In genomic region chrX:53422915-53423268, GRCh38 we compare ENCODE assay signal across 8 cellular contexts. TPM values are rescaled to one million over a fixed set of nuclear protein-coding genes. Genes with fewer than 3 reads are reported as not detected.
DNase-seq lines count a peak whose midpoint lies in the region; ATAC-seq, FAIRE-seq and TF ChIP-seq lines count a peak whose summit lies in the region.

No MANE protein-coding gene starts in this region.

- no peaks in the 10 kb centered on the region for H3K9me3 ChIP-seq in MG63

- no peaks in the 10 kb centered on the region for H3K27me3 Mint-ChIP-seq in naive thymus-derived CD8-positive, alpha-beta T cell

- H3K4me1 Mint-ChIP-seq in naive thymus-derived CD8-positive, alpha-beta T cell: peaks cover 9 to 32% (median 29%) of the 10 kb centered on the region in 4 donors

- H3K36me3 Mint-ChIP-seq in naive thymus-derived CD8-positive, alpha-beta T cell: peaks cover 0 to 10% (median 0%) of the 10 kb centered on the region in 3 donors

- H3K36me3 ChIP-seq in BJ (ENCODE audit: control insufficient read depth, insufficient read depth, low read length): no peaks in the 10 kb centered on the region
- H3K36me3 ChIP-seq in MG63: peaks cover 6% of the 10 kb centered on the region

- peak overlapping the region; percentile 88 to 100 (median 99) for H3K27ac Mint-ChIP-seq in naive thymus-derived CD8-positive, alpha-beta T cell

- FAIRE-seq in H54 (lab: Jason Lieb, UNC): no peak

- no peak for TF ChIP-seq POLR2A in H54 (IDR thresholded peaks at IDR 0.05; ENCODE audit: low read depth, low read length)

- no peaks in the 10 kb centered on the region for H3K9me3 Mint-ChIP-seq in naive thymus-derived CD8-positive, alpha-beta T cell

- no peak for TF ChIP-seq CTCF in BJ (IDR thresholded peaks at IDR 0.05; ENCODE audit: insufficient read depth, low read depth, low read length)

- ATAC-seq in naive thymus-derived CD8-positive, alpha-beta T cell: no peak
- ATAC-seq in GM19463 (IDR thresholded peaks at IDR 0.05; ENCODE audit: unreplicated experiment): no peak

- H3K4me3 ChIP-seq in BJ (ENCODE audit: low read depth, low read length) (peak overlapping the region; percentile 65), MG63 (peak overlapping the region; percentile 68)

- CTCF ChIA-PET in BJ (lab: Yijun Ruan, JAX): interaction anchor here (0.7 to 1.5 kb wide), 3 partner anchors 14 to 110 kb away, joined by 3 read pairs; no protein-coding TSS in a partner anchor

- H3K4me3 Mint-ChIP-seq in naive thymus-derived CD8-positive, alpha-beta T cell: peak overlapping the region; percentile 87 to 98 (median 94)

- intact Hi-C loops in posterior vena cava (cut with DNase I): no loop called here

- H3K27me3 ChIP-seq in BJ (ENCODE audit: control insufficient read depth, insufficient read depth, low read length): no peaks in the 10 kb centered on the region
- no peaks in the 10 kb centered on the region for H3K27me3 ChIP-seq in MG63

- POLR2A ChIA-PET in BJ (lab: Charles Lee): no interaction called here
- POLR2A ChIA-PET in naive thymus-derived CD8-positive, alpha-beta T cell (lab: Charles Lee): interaction anchor here (0.6 to 1.8 kb wide), 10 partner anchors 9 to 760 kb away, joined by 3 to 13 read pairs (median 4); partner anchors contain the start of genes HSD17B10, KDM5C and PHF8

- no peak for DNase-seq in BJ (ENCODE audit: low read depth)
- no peak for DNase-seq in MG63
- DNase-seq in cortex of kidney (lab: John Stamatoyannopoulos, UW): peak; percentile 17
- DNase-seq in naive thymus-derived CD8-positive, alpha-beta T cell: no peak
- no peak for DNase-seq in OCI-M1 (lab: John Stamatoyannopoulos, UW)
- no peak for DNase-seq in posterior vena cava (ENCODE audit: low spot score)
- DNase-seq in H54 (ENCODE audit: insufficient read length, low spot score): no peak

RNA-seq across cellular contexts. Expression of gene RIBC1, which starts 0.2 kb away (rescaled TPM):
- 0.09 TPM in 1 of 2 replicates, not detected in the other for polyA plus RNA-seq in BJ (2011; rRNA removed)
- polyA minus RNA-seq in BJ (2011; rRNA and poly(A)+ RNA removed): not detected in 2 replicates
- total RNA-seq in MG63 (2014; rRNA removed; shearing (Covaris generic); ENCODE audit: low replicate concordance): not detected in 2 replicates
- total RNA-seq in naive thymus-derived CD8-positive, alpha-beta T cell: 1 to 10 TPM; 1.9 to 2.0 TPM
- polyA plus RNA-seq in naive thymus-derived CD8-positive, alpha-beta T cell: under 1 TPM in 2 of 3 donors, not detected in 1; 0.42 to 0.43 TPM
- under 1 TPM; 0.19 to 0.56 TPM for total RNA-seq in posterior vena cava

RNA-seq across cellular contexts. Expression of gene SMC1A, which starts 0.4 kb away (rescaled TPM):
- 18.7 and 22.4 TPM in 2 replicates for polyA plus RNA-seq in BJ (2011; rRNA removed)
- polyA minus RNA-seq in BJ (2011; rRNA and poly(A)+ RNA removed): 16.9 and 21.0 TPM in 2 replicates
- total RNA-seq in MG63 (2014; rRNA removed; shearing (Covaris generic); ENCODE audit: low replicate concordance): 5.2 and 9.9 TPM in 2 replicates
- 10 to 100 TPM; 64.8 to 68.0 TPM for total RNA-seq in naive thymus-derived CD8-positive, alpha-beta T cell
- polyA plus RNA-seq in naive thymus-derived CD8-positive, alpha-beta T cell: 10 to 100 TPM; 52.3 to 65.3 (median 55.4) TPM
- total RNA-seq in posterior vena cava: 10 to 100 TPM; 46.2 to 52.0 TPM

RNA-seq across cellular contexts. Expression of gene HSD17B10, which starts 11.3 kb away (rescaled TPM):
- polyA plus RNA-seq in BJ (2011; rRNA removed): 112 and 156 TPM in 2 replicates
- polyA minus RNA-seq in BJ (2011; rRNA and poly(A)+ RNA removed): 40.7 and 63.7 TPM in 2 replicates
- 162 and 166 TPM in 2 replicates for total RNA-seq in MG63 (2014; rRNA removed; shearing (Covaris generic); ENCODE audit: low replicate concordance)
- total RNA-seq in naive thymus-derived CD8-positive, alpha-beta T cell: 10 to 100 TPM; 35.3 to 38.6 TPM
- polyA plus RNA-seq in naive thymus-derived CD8-positive, alpha-beta T cell: 100 to 1,000 TPM; 144 to 152 (median 148) TPM
- total RNA-seq in posterior vena cava: 10 to 100 TPM; 67.7 to 72.7 TPM
